In genomic region chr15:90105521-90105920, GRCh38 we compare ENCODE assay signal across 16 cellular contexts.
"Had no signal": no experiment of that assay in that cellular context is flagged by ENCODE, and none has a peak within 500 bp of the region (broad histone marks: within the 10 kb centered on the region; RNA-seq: fewer than 3 reads in every experiment).

No MANE protein-coding gene starts in this region.

- ATAC-seq: activated CD4-positive, CD25-positive, alpha-beta regulatory T cell treated with anti-CD3 and anti-CD28 coated beads, Interleukin-2, amount 50 U/mL, for 24 hours; esophagus mucosa; stimulated activated naive CD8-positive, alpha-beta T cell treated with anti-CD3 and anti-CD28 coated beads, Interleukin-15, Interleukin-2, amounts not matched to agents 100 U/mL and 50 U/mL, for 24 hours had no signal

- DNase-seq: activated CD4-positive, alpha-beta T cell treated with anti-CD3 and anti-CD28 coated beads, Interleukin-2, amount 10 ng/mL, durations not matched to agents 7 days and 5 days; activated CD8-positive, alpha-beta memory T cell treated with anti-CD3 and anti-CD28 coated beads, Interleukin-2, amount 50 U/mL, for 4 hours; activated effector memory CD4-positive, alpha-beta T cell treated with Interleukin-2 at 50 U/mL for 16 hours; activated naive CD4-positive, alpha-beta T cell treated with anti-CD3 and anti-CD28 coated beads, Interleukin-2, amount 50 U/mL, for 16 hours; activated T-cell treated with anti-CD3 and anti-CD28 coated beads, Interleukin-2, amount 50 U/mL, for 48 hours; effector CD8-positive, alpha-beta T cell; hippocampal formation; stimulated activated CD4-positive, alpha-beta T cell treated with anti-CD3 and anti-CD28 coated beads, Interleukin-2, amount 100 ng/mL, for 24 hours; stimulated activated naive CD8-positive, alpha-beta T cell treated with anti-CD3 and anti-CD28 coated beads, Interleukin-15, Interleukin-2, amounts not matched to agents 100 U/mL and 50 U/mL, for 24 hours; T-helper 1 cell; T-helper 9 cell; trophoblast cell had no signal

- H3K27ac Mint-ChIP-seq: dendritic cell treated with granulocyte-macrophage colony-stimulating factor and Interleukin-4, amounts not matched to agents 40 ng/mL and 50 ng/mL, for 4 days; neural progenitor cell had no signal

- H3K4me3 Mint-ChIP-seq: activated CD4-positive, alpha-beta T cell treated with anti-CD3 and anti-CD28 coated beads, Interleukin-2, amount 10 ng/mL, durations not matched to agents 7 days and 5 days; dendritic cell treated with granulocyte-macrophage colony-stimulating factor and Interleukin-4, amounts not matched to agents 40 ng/mL and 50 ng/mL, for 4 days; neural progenitor cell had no signal

- H3K9me3 Mint-ChIP-seq: activated CD4-positive, alpha-beta T cell treated with anti-CD3 and anti-CD28 coated beads, Interleukin-2, amount 10 ng/mL, durations not matched to agents 7 days and 5 days; dendritic cell treated with granulocyte-macrophage colony-stimulating factor and Interleukin-4, amounts not matched to agents 40 ng/mL and 50 ng/mL, for 4 days; neural progenitor cell had no signal

- H3K27ac ChIP-seq: neural progenitor cell had no signal

- H3K36me3 Mint-ChIP-seq: neural progenitor cell had no signal

- H3K36me3 ChIP-seq: neural progenitor cell had no signal

- H3K4me3 ChIP-seq: neural progenitor cell had no signal
